ENCODE assay signal across 11 cellular contexts in the genomic region with DNA sequence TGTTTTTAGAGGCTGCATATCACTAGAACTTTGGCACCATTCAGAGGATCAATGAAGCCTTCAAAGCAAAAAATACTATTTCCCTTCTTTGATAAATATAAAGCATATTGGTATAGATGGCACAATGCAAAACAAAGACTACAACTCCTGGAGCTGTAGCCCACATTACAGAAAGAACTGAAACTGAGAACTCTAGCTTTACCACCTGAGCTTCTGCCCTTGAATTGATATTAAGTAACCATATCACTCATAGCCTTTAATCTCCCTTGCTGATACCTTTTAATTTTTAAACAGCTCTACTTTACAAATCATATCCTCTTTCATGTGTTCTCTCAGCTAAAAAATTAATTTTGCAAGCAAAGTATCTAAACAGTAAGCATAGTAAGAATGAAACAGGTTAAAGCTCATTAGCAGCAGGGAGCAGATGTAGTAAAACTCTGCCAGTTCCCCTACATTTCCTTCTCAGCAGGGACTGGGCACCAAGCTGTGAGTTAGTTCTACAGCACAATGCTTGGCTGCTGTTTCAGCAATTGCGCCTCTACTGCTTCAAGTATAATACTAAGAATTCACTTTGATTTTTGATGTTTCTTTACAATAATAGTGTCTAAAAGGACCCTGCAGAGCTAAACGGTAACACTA.
DNase-seq lines count a peak whose midpoint lies in the region; ATAC-seq, FAIRE-seq and TF ChIP-seq lines count a peak whose summit lies in the region.
"Had no signal": no experiment of that assay in that cellular context is flagged by ENCODE, and none has a peak within 500 bp of the region (broad histone marks: within the 10 kb centered on the region; RNA-seq: fewer than 3 reads in every experiment).

No MANE protein-coding gene starts in this region.

- no peak overlapping the region for H3K27ac Mint-ChIP-seq in endothelial cell (ENCODE audit: unreplicated experiment)

- SMC1A ChIA-PET in GM12878 (lab: Charles Lee; ENCODE audit: uncharacterized antibody, unreplicated experiment): interaction anchor here (0.7 to 2.3 kb wide), 10 partner anchors 11 to 1089 kb away, joined by 3 to 10 read pairs (median 4); no protein-coding TSS in a partner anchor

- peak; percentile 45 for DNase-seq in GM12878 (ENCODE audit: low read depth, low spot score)
- no peak for DNase-seq in SHP77 (lab: John Stamatoyannopoulos, UW)
- DNase-seq in SKM-1 (lab: John Stamatoyannopoulos, UW; ENCODE audit: unreplicated experiment): no peak
- DNase-seq in activated CD8-positive, alpha-beta memory T cell treated with anti-CD3 and anti-CD28 coated beads, Interleukin-2, amount 50 U/mL, for 48 hours: no peak
- DNase-seq in endothelial cell (ENCODE audit: low spot score): no peak
- DNase-seq: dermis blood vessel endothelial cell, sigmoid colon had no signal

- TF ChIP-seq EP300 in GM12878 (IDR thresholded peaks at IDR 0.05; ENCODE audit: borderline replicate concordance in 1 of 2, control insufficient read depth in 1 of 2, low read depth in 2 of 2, low read length in 2 of 2): no peak

- H3K27me3 ChIP-seq in GM12878 (replicated peaks in 1 of 2; ENCODE audit: control insufficient read depth in 2 of 2, insufficient read depth in 2 of 2, low read length in 1 of 2): no peaks in the 10 kb centered on the region
- H3K27me3 ChIP-seq: sigmoid colon had no signal

- H3K27ac ChIP-seq in GM12878 (ENCODE audit: control insufficient read depth, insufficient read depth): no peak overlapping the region
- H3K27ac ChIP-seq: sigmoid colon had no signal

- TF ChIP-seq CTCF in GM12878 (IDR thresholded peaks at IDR 0.05 in 2 of 3, conservative IDR thresholded peaks at IDR 0.05 in 1 of 3; ENCODE audit: control insufficient read depth in 2 of 3, extremely low read depth in 1 of 3, insufficient read depth in 1 of 3, low read depth in 3 of 3, low read length in 3 of 3) (no peak), endothelial cell (IDR thresholded peaks at IDR 0.05; ENCODE audit: unreplicated experiment) (no peak)

- H3K36me3 ChIP-seq in GM12878 (ENCODE audit: control insufficient read depth in 2 of 2, insufficient read depth in 2 of 2, low read length in 1 of 2): no peaks in the 10 kb centered on the region
- H3K36me3 ChIP-seq: sigmoid colon had no signal

- no peaks in the 10 kb centered on the region for H4K20me1 ChIP-seq in GM12878 (ENCODE audit: control insufficient read depth, insufficient read depth)

- 97% methylated on average over 2 of the region's 2 CpGs for WGBS in GM12878 (ENCODE audit: insufficient coverage, insufficient replicate concordance, low lambda C conversion rate, missing lambda C conversion rate)

- peaks cover 3% of the 10 kb centered on the region; the same call in 1 of the 2 replicates for H3K4me1 ChIP-seq in GM12878 (ENCODE audit: control insufficient read depth, insufficient read depth, low read length)

- no peak overlapping the region for H3K9ac ChIP-seq in GM12878 (ENCODE audit: control insufficient read depth, insufficient read depth, low read length)

- CTCF ChIA-PET in GM12878 (lab: Yijun Ruan, JAX): interaction anchor here (0.6 to 2.0 kb wide), 6 partner anchors 26 to 266 kb away, joined by 3 to 10 read pairs (median 3); no protein-coding TSS in a partner anchor

- H3K9me3 ChIP-seq in GM12878 (replicated peaks; ENCODE audit: control insufficient read depth, insufficient read depth, low read length): no peaks in the 10 kb centered on the region
- H3K9me3 ChIP-seq: sigmoid colon had no signal

- H3K27me3 Mint-ChIP-seq in endothelial cell (ENCODE audit: unreplicated experiment): no peaks in the 10 kb centered on the region

- no peak overlapping the region for H2AFZ ChIP-seq in GM12878 (ENCODE audit: control insufficient read depth, low read depth, low read length)

- intact Hi-C loops in GM12878 (cut with micrococcal nuclease; ENCODE audit: unreplicated experiment): loop anchor here (10.0 kb wide), 1 partner anchor 98 kb away; a partner anchor contains a TSS

- FAIRE-seq in GM12878 (lab: Jason Lieb, UNC): no peak
- FAIRE-seq: RCC 7860 had no signal

- BruUV-seq in GM12878 (replicated peaks; lab: Mats Ljungman, UMichigan): no TSS peak

- no peak for TF ChIP-seq RAD21 in GM12878 (IDR thresholded peaks at IDR 0.05; ENCODE audit: insufficient read depth, low read depth, low read length)

- H3K79me2 ChIP-seq in GM12878 (ENCODE audit: control insufficient read depth, insufficient read depth, low read length): no peaks in the 10 kb centered on the region

- ATAC-seq in GM18502 (IDR thresholded peaks at IDR 0.05; ENCODE audit: poor library complexity, unreplicated experiment): peak; percentile 81
- peak; percentile 70 for ATAC-seq in GM21576 (IDR thresholded peaks at IDR 0.05; ENCODE audit: unreplicated experiment)
- peak; percentile 83 for ATAC-seq in HG03378 (IDR thresholded peaks at IDR 0.05; ENCODE audit: unreplicated experiment)
- peak; percentile 93 for ATAC-seq in GM12878

- no peak for TF ChIP-seq POLR2A in GM12878 (IDR thresholded peaks at IDR 0.05; ENCODE audit: low read depth, low read length)

- H3K9me3 Mint-ChIP-seq in endothelial cell (ENCODE audit: unreplicated experiment): no peaks in the 10 kb centered on the region

- peaks cover 3% of the 10 kb centered on the region for H3K4me1 Mint-ChIP-seq in endothelial cell (ENCODE audit: unreplicated experiment)

- in situ Hi-C loops in GM12878 (cut with MboI): no loop called here

- no peak overlapping the region for H3K4me3 ChIP-seq in GM12878
- H3K4me3 ChIP-seq: sigmoid colon had no signal

- RAD21 ChIA-PET in GM12878 (lab: Charles Lee; ENCODE audit: unreplicated experiment): interaction anchor here (0.8 to 1.4 kb wide), 4 partner anchors 46 to 262 kb away, joined by 3 to 11 read pairs (median 4); no protein-coding TSS in a partner anchor

- H3K36me3 Mint-ChIP-seq in endothelial cell (ENCODE audit: low read depth, unreplicated experiment): no peaks in the 10 kb centered on the region

- H3K4me2 ChIP-seq in GM12878 (ENCODE audit: control insufficient read depth, insufficient read depth): no peak overlapping the region

- no peak overlapping the region for H3K4me3 Mint-ChIP-seq in endothelial cell (ENCODE audit: unreplicated experiment)

- POLR2A ChIA-PET in GM12878 (lab: Charles Lee): interaction anchor here (0.6 kb wide), 1 partner anchor 316 kb away, joined by 6 read pairs; no protein-coding TSS in a partner anchor

TF ChIP-seq in GM12878, 131 proteins besides CTCF, POLR2A, EP300 and RAD21 (continues in another document):
- TF ChIP-seq TAF1 (IDR thresholded peaks at IDR 0.05; ENCODE audit: borderline replicate concordance, low read depth, low read length): no peak
- TF ChIP-seq, protein P1, sequence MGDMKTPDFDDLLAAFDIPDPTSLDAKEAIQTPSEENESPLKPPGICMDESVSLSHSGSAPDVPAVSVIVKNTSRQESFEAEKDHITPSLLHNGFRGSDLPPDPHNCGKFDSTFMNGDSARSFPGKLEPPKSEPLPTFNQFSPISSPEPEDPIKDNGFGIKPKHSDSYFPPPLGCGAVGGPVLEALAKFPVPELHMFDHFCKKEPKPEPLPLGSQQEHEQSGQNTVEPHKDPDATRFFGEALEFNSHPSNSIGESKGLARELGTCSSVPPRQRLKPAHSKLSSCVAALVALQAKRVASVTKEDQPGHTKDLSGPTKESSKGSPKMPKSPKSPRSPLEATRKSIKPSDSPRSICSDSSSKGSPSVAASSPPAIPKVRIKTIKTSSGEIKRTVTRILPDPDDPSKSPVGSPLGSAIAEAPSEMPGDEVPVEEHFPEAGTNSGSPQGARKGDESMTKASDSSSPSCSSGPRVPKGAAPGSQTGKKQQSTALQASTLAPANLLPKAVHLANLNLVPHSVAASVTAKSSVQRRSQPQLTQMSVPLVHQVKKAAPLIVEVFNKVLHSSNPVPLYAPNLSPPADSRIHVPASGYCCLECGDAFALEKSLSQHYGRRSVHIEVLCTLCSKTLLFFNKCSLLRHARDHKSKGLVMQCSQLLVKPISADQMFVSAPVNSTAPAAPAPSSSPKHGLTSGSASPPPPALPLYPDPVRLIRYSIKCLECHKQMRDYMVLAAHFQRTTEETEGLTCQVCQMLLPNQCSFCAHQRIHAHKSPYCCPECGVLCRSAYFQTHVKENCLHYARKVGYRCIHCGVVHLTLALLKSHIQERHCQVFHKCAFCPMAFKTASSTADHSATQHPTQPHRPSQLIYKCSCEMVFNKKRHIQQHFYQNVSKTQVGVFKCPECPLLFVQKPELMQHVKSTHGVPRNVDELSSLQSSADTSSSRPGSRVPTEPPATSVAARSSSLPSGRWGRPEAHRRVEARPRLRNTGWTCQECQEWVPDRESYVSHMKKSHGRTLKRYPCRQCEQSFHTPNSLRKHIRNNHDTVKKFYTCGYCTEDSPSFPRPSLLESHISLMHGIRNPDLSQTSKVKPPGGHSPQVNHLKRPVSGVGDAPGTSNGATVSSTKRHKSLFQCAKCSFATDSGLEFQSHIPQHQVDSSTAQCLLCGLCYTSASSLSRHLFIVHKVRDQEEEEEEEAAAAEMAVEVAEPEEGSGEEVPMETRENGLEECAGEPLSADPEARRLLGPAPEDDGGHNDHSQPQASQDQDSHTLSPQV (IDR thresholded peaks at IDR 0.05): no peak
- 0 out of 2 replicates have a peak, but pooled peaks have one; percentile 20 for TF ChIP-seq DPF2 (IDR thresholded peaks at IDR 0.05)
- no peak for TF ChIP-seq MXI1 (IDR thresholded peaks at IDR 0.05; ENCODE audit: low read depth, low read length)
- no peak for TF ChIP-seq NFIC (IDR thresholded peaks at IDR 0.05; ENCODE audit: low read depth, low read length)
- peak; percentile 79; the same call in 1 of the 2 replicates for TF ChIP-seq ZNF217 (IDR thresholded peaks at IDR 0.05)
- TF ChIP-seq IKZF2 (IDR thresholded peaks at IDR 0.05): 0 out of 4 replicates have a peak, but pooled peaks of 1 of the 2 experiments have one; percentile 31
- TF ChIP-seq HDAC2 (IDR thresholded peaks at IDR 0.05): no peak
- TF ChIP-seq POU2F2 (IDR thresholded peaks at IDR 0.05; ENCODE audit: borderline replicate concordance, low read depth, low read length): no peak
- TF ChIP-seq, protein P2, sequence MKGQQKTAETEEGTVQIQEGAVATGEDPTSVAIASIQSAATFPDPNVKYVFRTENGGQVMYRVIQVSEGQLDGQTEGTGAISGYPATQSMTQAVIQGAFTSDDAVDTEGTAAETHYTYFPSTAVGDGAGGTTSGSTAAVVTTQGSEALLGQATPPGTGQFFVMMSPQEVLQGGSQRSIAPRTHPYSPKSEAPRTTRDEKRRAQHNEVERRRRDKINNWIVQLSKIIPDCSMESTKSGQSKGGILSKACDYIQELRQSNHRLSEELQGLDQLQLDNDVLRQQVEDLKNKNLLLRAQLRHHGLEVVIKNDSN (IDR thresholded peaks at IDR 0.05; ENCODE audit: borderline replicate concordance, extremely low read length, insufficient read depth, low read depth, low read length): no peak
- TF ChIP-seq NR2F1 (conservative IDR thresholded peaks at IDR 0.05): peak; percentile 51; the same call in 1 of the 2 replicates
- no peak for TF ChIP-seq CREM (IDR thresholded peaks at IDR 0.05; ENCODE audit: low read depth)
